ENCODE assay signal across 11 cellular contexts in genomic region chr16:66874079-66874775, GRCh38. TPM values are rescaled to one million over a fixed set of nuclear protein-coding genes. Genes with fewer than 3 reads are reported as not detected.
A peak's percentile ranks its signal among the peaks of the same experiment; 100 is the strongest.
DNase-seq lines count a peak whose midpoint lies in the region; ATAC-seq, FAIRE-seq and TF ChIP-seq lines count a peak whose summit lies in the region.
"Had no signal": no experiment of that assay in that cellular context is flagged by ENCODE, and none has a peak within 500 bp of the region (broad histone marks: within the 10 kb centered on the region; RNA-seq: fewer than 3 reads in every experiment).

No MANE protein-coding gene starts in this region.

- H3K4me1 Mint-ChIP-seq in GM23338, result peaks cover 11% of the 10 kb centered on the region
- H3K4me1 Mint-ChIP-seq in activated B cell treated with CpG ODN at 0.5 μM for 24 hours, result peaks cover 15% of the 10 kb centered on the region
- H3K4me1 Mint-ChIP-seq in glutamatergic neuron (ENCODE audit: low read depth, unreplicated experiment), result peaks cover 9% of the 10 kb centered on the region

- no peaks in the 10 kb centered on the region for H3K9me3 ChIP-seq in kidney (ENCODE audit: control insufficient read depth in 1 of 2, low read length in 2 of 2)

- H3K4me1 ChIP-seq in ACC112 (ENCODE audit: control insufficient read depth, insufficient read depth, low read length, unreplicated experiment) (peaks cover 20% of the 10 kb centered on the region), GM23338 (ENCODE audit: insufficient read depth) (no peaks in the 10 kb centered on the region), kidney (ENCODE audit: control insufficient read depth in 1 of 2, insufficient read depth in 1 of 2, low read depth in 1 of 2, low read length in 2 of 2) (peaks cover 11% of the 10 kb centered on the region in 2 donors)

- ATAC-seq in GM23338, result no peak
- ATAC-seq in activated B cell treated with CpG ODN at 0.5 μM for 24 hours (ENCODE audit: low read depth), result no peak

- no peak overlapping the region for H3K4me2 ChIP-seq in GM23338

- H3K79me2 ChIP-seq in ACC112 (ENCODE audit: control insufficient read depth, insufficient read depth, low read length, unreplicated experiment) (no peaks in the 10 kb centered on the region), GM23338 (replicated peaks; ENCODE audit: insufficient read depth) (no peaks in the 10 kb centered on the region)

- CTCF ChIA-PET in activated B cell treated with CpG ODN at 0.5 μM for 24 hours (lab: Charles Lee), result interaction anchor here (1.3 to 3.5 kb wide), 2 partner anchors 44 to 468 kb away, joined by 5 to 14 read pairs; partner anchors contain the start of gene NAE1

- POLR2A ChIA-PET in activated B cell treated with CpG ODN at 0.5 μM for 24 hours (lab: Charles Lee), result interaction anchor here (0.6 to 1.1 kb wide), 2 partner anchors 44 to 312 kb away, joined by 3 to 4 read pairs; partner anchors contain the start of gene NAE1

- H2AFZ ChIP-seq in ACC112 (ENCODE audit: low read length, unreplicated experiment) (peak overlapping the region; percentile 5), GM23338 (no peak overlapping the region)

- TF ChIP-seq CTCF in GM23338 (conservative IDR thresholded peaks at IDR 0.05; ENCODE audit: low read depth in 2 of 2), result no peak
- no peak for TF ChIP-seq CTCF in activated B cell treated with CpG ODN at 0.5 μM for 24 hours (IDR thresholded peaks at IDR 0.05)
- TF ChIP-seq CTCF in kidney (IDR thresholded peaks at IDR 0.05; ENCODE audit: borderline replicate concordance, extremely low read depth, insufficient read depth), result no peak
- no peak for TF ChIP-seq CTCF in glutamatergic neuron (IDR thresholded peaks at IDR 0.05; ENCODE audit: partially characterized antibody, unreplicated experiment)

- no peaks in the 10 kb centered on the region for H3K36me3 Mint-ChIP-seq in GM23338 (ENCODE audit: low read depth)
- H3K36me3 Mint-ChIP-seq in activated B cell treated with CpG ODN at 0.5 μM for 24 hours (ENCODE audit: low read depth), result no peaks in the 10 kb centered on the region
- H3K36me3 Mint-ChIP-seq in glutamatergic neuron (ENCODE audit: unreplicated experiment), result no peaks in the 10 kb centered on the region

- H3F3A ChIP-seq in GM23338 (replicated peaks; ENCODE audit: low read depth), result peaks cover 10% of the 10 kb centered on the region; the same call in 1 of the 2 replicates

- no peaks in the 10 kb centered on the region for H3K9me2 ChIP-seq in GM23338 (ENCODE audit: insufficient read depth)

- intact Hi-C loops in activated B cell treated with CpG ODN at 0.5 μM for 24 hours (cut with micrococcal nuclease), result no loop called here
- intact Hi-C loops in kidney (cut with DNase I), result no loop called here

- no peak overlapping the region for H3K27ac Mint-ChIP-seq in GM23338
- peak overlapping the region; percentile 59 for H3K27ac Mint-ChIP-seq in activated B cell treated with CpG ODN at 0.5 μM for 24 hours
- no peak overlapping the region for H3K27ac Mint-ChIP-seq in glutamatergic neuron (ENCODE audit: unreplicated experiment)

- H3K9me3 Mint-ChIP-seq in GM23338 (no peaks in the 10 kb centered on the region), activated B cell treated with CpG ODN at 0.5 μM for 24 hours (no peaks in the 10 kb centered on the region), glutamatergic neuron (ENCODE audit: unreplicated experiment) (peaks cover 5% of the 10 kb centered on the region)

- H3K27me3 Mint-ChIP-seq in GM23338 (ENCODE audit: insufficient read depth, low read depth, poor library complexity) (peaks cover 12% of the 10 kb centered on the region), activated B cell treated with CpG ODN at 0.5 μM for 24 hours (no peaks in the 10 kb centered on the region), glutamatergic neuron (ENCODE audit: unreplicated experiment) (peaks cover 1% of the 10 kb centered on the region)

- no peaks in the 10 kb centered on the region for H4K20me1 ChIP-seq in GM23338 (replicated peaks; ENCODE audit: insufficient read depth)

- peak; percentile 16 for DNase-seq in GM23338 (ENCODE audit: low spot score)
- no peak for DNase-seq in activated B cell treated with CpG ODN at 0.5 μM for 24 hours
- DNase-seq in kidney, result peak; percentile 29
- DNase-seq in COLO668 (lab: John Stamatoyannopoulos, UW; ENCODE audit: unreplicated experiment), result no peak
- no peak for DNase-seq in NOMO-1 treated with dmso at 0.1 percent for 144 hours (lab: John Stamatoyannopoulos, UW; ENCODE audit: unreplicated experiment)
- no peak for DNase-seq in glutamatergic neuron
- no peak for DNase-seq in iPS-NIHi7 (ENCODE audit: extremely low spot score)
- DNase-seq: cortex of kidney, Right ventricle myocardium superior had no signal

- H3K4me3 Mint-ChIP-seq in GM23338, result peak overlapping the region; percentile 23; the same call in 2 of the 3 replicates
- H3K4me3 Mint-ChIP-seq in activated B cell treated with CpG ODN at 0.5 μM for 24 hours, result no peak overlapping the region
- H3K4me3 Mint-ChIP-seq in glutamatergic neuron (ENCODE audit: unreplicated experiment), result no peak overlapping the region

- H3K27ac ChIP-seq in ACC112 (ENCODE audit: low read depth, low read length) (peak overlapping the region; percentile 66), GM23338 (ENCODE audit: low read depth) (no peak overlapping the region), kidney (ENCODE audit: low read depth in 2 of 2, low read length in 2 of 2) (peak overlapping the region in 1 of 2 donors; percentile 5)

- H3K36me3 ChIP-seq in ACC112 (ENCODE audit: insufficient read depth, low read length) (no peaks in the 10 kb centered on the region), GM23338 (ENCODE audit: insufficient read depth) (no peaks in the 10 kb centered on the region), kidney (ENCODE audit: control insufficient read depth in 1 of 2, insufficient read depth in 2 of 2, low read length in 2 of 2) (no peaks in the 10 kb centered on the region)

- H3K4me3 ChIP-seq in ACC112 (ENCODE audit: low read depth, low read length) (no peak overlapping the region), GM23338 (no peak overlapping the region), kidney (ENCODE audit: low read length in 2 of 2) (no peak overlapping the region)

- no peak overlapping the region for H3K9ac ChIP-seq in kidney (ENCODE audit: low read length in 2 of 2)

- no peak for FAIRE-seq in kidney (lab: Jason Lieb, UNC)

- H3K27me3 ChIP-seq in ACC112 (ENCODE audit: insufficient read depth, low read length) (no peaks in the 10 kb centered on the region), GM23338 (ENCODE audit: insufficient read depth) (peaks cover under 1% of the 10 kb centered on the region; the same call in 1 of the 2 replicates)

TF ChIP-seq in GM23338, 12 proteins besides CTCF, POLR2A, EP300 and RAD21 (continues in another document):
- TF ChIP-seq CREB1 (CRISPR knock-in tag; IDR thresholded peaks at IDR 0.05; ENCODE audit: low read depth), result no peak

RNA-seq across cellular contexts. Expression of gene PDP2, which starts 6.1 kb away (rescaled TPM):
- 23.2 and 37.9 TPM in 2 replicates for total RNA-seq in GM23338 (2014; rRNA removed; shearing (Covaris generic))
- polyA plus RNA-seq in GM23338 (2016; fragmentation: Nextera tagmentation; extraction: Ambion mirVana) (8.2 and 9.0 TPM in 2 replicates), kidney (ENCODE audit: insufficient read depth, low read depth, low replicate concordance) (5.1 TPM)
- total RNA-seq in activated B cell treated with CpG ODN at 0.5 μM for 24 hours (13.0 and 13.2 TPM in 2 replicates), kidney (9.2 TPM), glutamatergic neuron (ENCODE audit: unreplicated experiment) (18.3 TPM)

RNA-seq across cellular contexts. Expression of gene CA7, which starts 30.0 kb away (rescaled TPM):
- 2.5 and 2.8 TPM in 2 replicates for total RNA-seq in GM23338 (2014; rRNA removed; shearing (Covaris generic))
- polyA plus RNA-seq in GM23338 (2016; fragmentation: Nextera tagmentation; extraction: Ambion mirVana) (2.1 and 2.6 TPM in 2 replicates), kidney (ENCODE audit: insufficient read depth, low read depth, low replicate concordance) (not detected)
- total RNA-seq in activated B cell treated with CpG ODN at 0.5 μM for 24 hours (not detected in 2 replicates), kidney (not detected), glutamatergic neuron (ENCODE audit: unreplicated experiment) (0.64 TPM)
- total RNA-seq: Right ventricle myocardium superior, subcutaneous adipose tissue had no signal

RNA-seq across cellular contexts. Expression of gene NAE1, which starts 43.5 kb away (rescaled TPM):
- total RNA-seq in GM23338 (2014; rRNA removed; shearing (Covaris generic)), result 139 and 160 TPM in 2 replicates
- polyA plus RNA-seq in GM23338 (2016; fragmentation: Nextera tagmentation; extraction: Ambion mirVana) (204 and 209 TPM in 2 replicates), kidney (ENCODE audit: insufficient read depth, low read depth, low replicate concordance) (37.5 TPM)
- total RNA-seq in activated B cell treated with CpG ODN at 0.5 μM for 24 hours (53.7 and 54.1 TPM in 2 replicates), kidney (45.6 TPM), glutamatergic neuron (ENCODE audit: unreplicated experiment) (125 TPM)

RNA-seq across cellular contexts. Expression of gene CDH16, which starts 44.5 kb away (rescaled TPM):
- total RNA-seq in GM23338 (2014; rRNA removed; shearing (Covaris generic)), result not detected in 2 replicates
- not detected in 2 replicates for polyA plus RNA-seq in GM23338 (2016; fragmentation: Nextera tagmentation; extraction: Ambion mirVana)
- total RNA-seq in activated B cell treated with CpG ODN at 0.5 μM for 24 hours, result not detected in 2 replicates
- 1,188 TPM for total RNA-seq in kidney
- polyA plus RNA-seq in kidney (ENCODE audit: insufficient read depth, low read depth, low replicate concordance), result 1,180 TPM
- total RNA-seq in glutamatergic neuron (ENCODE audit: unreplicated experiment), result not detected
- total RNA-seq: subcutaneous adipose tissue had no signal

RNA-seq across cellular contexts. Expression of gene RRAD, which starts 51.1 kb away (rescaled TPM):
- not detected in 2 replicates for total RNA-seq in GM23338 (2014; rRNA removed; shearing (Covaris generic))
- polyA plus RNA-seq in GM23338 (2016; fragmentation: Nextera tagmentation; extraction: Ambion mirVana), result 0.18 and 0.52 TPM in 2 replicates
- total RNA-seq in activated B cell treated with CpG ODN at 0.5 μM for 24 hours, result 0.15 TPM in 1 of 2 replicates, not detected in the other
- total RNA-seq in kidney, result 90.9 TPM
- 14.3 TPM for polyA plus RNA-seq in kidney (ENCODE audit: insufficient read depth, low read depth, low replicate concordance)
- 1.1 TPM for total RNA-seq in glutamatergic neuron (ENCODE audit: unreplicated experiment)

Comparison
In these comparisons a context has a peak if more than half of its experiments do, and no peak if none do; other contexts are left out.
1. DNase-seq: peak in GM23338 (single experiment) and kidney (single experiment); none in activated B cell treated with CpG ODN at 0.5 μM for 24 hours (single experiment), COLO668 (single experiment), NOMO-1 treated with dmso at 0.1 percent for 144 hours (single experiment), glutamatergic neuron (single experiment) and iPS-NIHi7 (single experiment).